17 cellular contexts compared by ENCODE assay signal in the genomic region with DNA sequence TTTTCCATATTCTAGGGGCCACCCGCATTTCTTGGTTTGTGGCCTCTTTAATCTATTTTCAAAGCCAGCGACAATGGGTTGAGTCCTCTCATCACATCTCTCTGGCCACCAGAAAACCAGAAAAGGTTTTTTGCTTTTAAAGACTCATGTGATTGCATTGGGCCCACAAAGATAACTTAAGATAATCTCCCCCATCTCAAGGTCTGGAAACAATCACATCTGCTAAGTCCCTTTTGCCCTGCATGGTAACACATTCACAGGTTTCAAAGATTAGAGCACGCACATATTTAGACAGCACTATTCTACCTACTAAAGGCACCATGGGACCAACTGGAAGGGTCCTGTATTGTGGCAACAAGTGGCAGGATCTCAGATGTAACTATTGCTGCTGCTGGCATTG.
DNase-seq lines count a peak whose midpoint lies in the region; ATAC-seq and TF ChIP-seq lines count a peak whose summit lies in the region.
"Had no signal": no experiment of that assay in that cellular context is flagged by ENCODE, and none has a peak within 500 bp of the region (broad histone marks: within the 10 kb centered on the region; RNA-seq: fewer than 3 reads in every experiment).

No MANE protein-coding gene starts in this region.

- H3K79me1 ChIP-seq in trophoblast cell (ENCODE audit: low read length): peaks cover 22% of the 10 kb centered on the region

- H3K27me3 ChIP-seq in cardiac muscle cell (no peaks in the 10 kb centered on the region), trophoblast cell (ENCODE audit: insufficient read depth, low read length) (no peaks in the 10 kb centered on the region)

- peak overlapping the region; percentile 58 for H2BK5ac ChIP-seq in trophoblast cell (ENCODE audit: low read depth, low read length, poor library complexity)

- ATAC-seq in left ventricle myocardium superior (no peak), HG03097 (IDR thresholded peaks at IDR 0.05; ENCODE audit: low FRiP score, unreplicated experiment) (no peak)
- ATAC-seq: HCT116 had no signal

- no peak overlapping the region for H4K12ac ChIP-seq in trophoblast cell (ENCODE audit: low read depth, low read length)

- peaks cover 2% of the 10 kb centered on the region for H3K79me2 ChIP-seq in trophoblast cell (ENCODE audit: control insufficient read depth, insufficient read depth, low read length, poor library complexity)

- DNase-seq in cardiac muscle cell (ENCODE audit: low read depth in 1 of 2, low spot score in 1 of 2) (no peak), left ventricle myocardium superior (no peak), cerebellar cortex (ENCODE audit: low spot score) (peak; percentile 22), trophoblast cell (no peak), NCI-H1092 treated with DMSO at 0.1 percent for 48 hours (lab: John Stamatoyannopoulos, UW) (no peak), activated gamma-delta T cell (lab: John Stamatoyannopoulos, UW) (no peak)
- DNase-seq: C1 segment of cervical spinal cord; Calu3; CD4-positive, alpha-beta memory T cell; COR-L47; DMS53; DMS79 treated with DMSO at 0.1 percent for 48 hours; GF-D8; H9 had no signal

- H3K4me3 ChIP-seq in cardiac muscle cell: no peak overlapping the region
- H3K4me3 ChIP-seq in mesodermal cell (ENCODE audit: extremely low read depth, insufficient read depth, low read length, poor library complexity, severe bottlenecking): no peak overlapping the region
- H3K4me3 ChIP-seq in trophoblast cell (ENCODE audit: low read depth, low read length): no peak overlapping the region

- H4K8ac ChIP-seq in trophoblast cell (ENCODE audit: low read depth, low read length): no peak overlapping the region

- no peak overlapping the region for H3K23ac ChIP-seq in trophoblast cell (ENCODE audit: low read length)

- peak overlapping the region; percentile 36 for H4K91ac ChIP-seq in trophoblast cell (ENCODE audit: low read depth, low read length)

- H3K4me2 ChIP-seq in trophoblast cell (ENCODE audit: low read length): peak overlapping the region; percentile 14

- H2BK12ac ChIP-seq in trophoblast cell (ENCODE audit: low read length): no peak overlapping the region

- H3K18ac ChIP-seq in trophoblast cell (ENCODE audit: low read length): no peak overlapping the region

- peaks cover 4% of the 10 kb centered on the region for H3K4me1 ChIP-seq in cardiac muscle cell (ENCODE audit: low read depth)
- H3K4me1 ChIP-seq in mesodermal cell (ENCODE audit: control insufficient read depth, insufficient read depth, low read length, poor library complexity, severe bottlenecking): no peaks in the 10 kb centered on the region
- H3K4me1 ChIP-seq in trophoblast cell (ENCODE audit: control insufficient read depth in 1 of 2, insufficient read depth in 2 of 2, low read length in 2 of 2): peaks cover 3 to 6% of the 10 kb centered on the region in 2 experiments

- no peak overlapping the region for H3K9ac ChIP-seq in trophoblast cell (ENCODE audit: low read length)

- no peak overlapping the region for H2AFZ ChIP-seq in trophoblast cell (ENCODE audit: insufficient read depth, low read length, poor library complexity)

- no peaks in the 10 kb centered on the region for H3K36me3 ChIP-seq in cardiac muscle cell
- no peaks in the 10 kb centered on the region for H3K36me3 ChIP-seq in mesodermal cell (ENCODE audit: control insufficient read depth, insufficient read depth, low read length)
- H3K36me3 ChIP-seq in trophoblast cell (ENCODE audit: control insufficient read depth in 1 of 2, insufficient read depth in 2 of 2, low read length in 2 of 2): no peaks in the 10 kb centered on the region

- H3K4ac ChIP-seq in trophoblast cell (ENCODE audit: low read depth, low read length): no peak overlapping the region

- H3K27ac ChIP-seq in cardiac muscle cell (peak overlapping the region; percentile 12), mesodermal cell (ENCODE audit: low read depth, low read length, severe bottlenecking) (peak overlapping the region; percentile 37), trophoblast cell (ENCODE audit: low read depth, low read length) (peak overlapping the region; percentile 86)

- intact Hi-C loops in left ventricle myocardium superior (cut with micrococcal nuclease): no loop called here

- peak overlapping the region; percentile 19 for H2BK120ac ChIP-seq in trophoblast cell (ENCODE audit: insufficient read depth, low read length, poor library complexity)

- H3K9me3 ChIP-seq in cardiac muscle cell (ENCODE audit: low read depth): no peaks in the 10 kb centered on the region
- H3K9me3 ChIP-seq in mesodermal cell (ENCODE audit: control insufficient read depth, low read length): no peaks in the 10 kb centered on the region
- no peaks in the 10 kb centered on the region for H3K9me3 ChIP-seq in trophoblast cell (ENCODE audit: insufficient read depth, low read depth, low read length)

- no peak for TF ChIP-seq CTCF in cardiac muscle cell (IDR thresholded peaks at IDR 0.05; ENCODE audit: low read depth, low read length)

- no peak overlapping the region for H2AK5ac ChIP-seq in trophoblast cell (ENCODE audit: low read length)

- WGBS in mesodermal cell (ENCODE audit: insufficient coverage in 2 of 2), 2 experiments: 100% methylated on average over 2 of the region's 3 CpGs; no CpG with 5 or more reads in 1 of the 2 experiments
- WGBS in trophoblast cell (ENCODE audit: extremely low coverage, insufficient coverage, insufficient read length): no CpG with 5 or more reads among the region's 3 CpGs

- H3K14ac ChIP-seq in trophoblast cell (ENCODE audit: low read length): peak overlapping the region; percentile 5

Comparison
In these comparisons a context has a peak if more than half of its experiments do, and no peak if none do; other contexts are left out.
1. H3K27ac ChIP-seq: peak in every context shown above with its lines; median percentile 86 in trophoblast cell; 37 in mesodermal cell; 12 in cardiac muscle cell.